Comparison of ENCODE assay signal across 14 cellular contexts in genomic region chr15:59369597-59369996, GRCh38. TPM values are rescaled to one million over a fixed set of nuclear protein-coding genes. Genes with fewer than 3 reads are reported as not detected.
DNase-seq lines count a peak whose midpoint lies in the region; ATAC-seq, FAIRE-seq and TF ChIP-seq lines count a peak whose summit lies in the region.
"Had no signal": no experiment of that assay in that cellular context is flagged by ENCODE, and none has a peak within 500 bp of the region (broad histone marks: within the 10 kb centered on the region; RNA-seq: fewer than 3 reads in every experiment).

No MANE protein-coding gene starts in this region.

- H3K4me3 ChIP-seq in A549, result peak overlapping the region; percentile 96
- no peak overlapping the region for H3K4me3 ChIP-seq in OCI-LY3 (ENCODE audit: low read length)
- H3K4me3 ChIP-seq in epithelial cell of esophagus (ENCODE audit: low read length), result no peak overlapping the region
- no peak overlapping the region for H3K4me3 ChIP-seq in neural progenitor cell
- H3K4me3 ChIP-seq: colonic mucosa had no signal

- H3K14ac ChIP-seq in H9 (ENCODE audit: insufficient read depth, low read length), result no peak overlapping the region

- peaks cover 2% of the 10 kb centered on the region for H3K36me3 ChIP-seq in OCI-LY3 (replicated peaks; ENCODE audit: low read depth, low read length)
- H3K36me3 ChIP-seq in neural progenitor cell, result no peaks in the 10 kb centered on the region
- H3K36me3 ChIP-seq: colonic mucosa had no signal

- H4K8ac ChIP-seq in H9 (replicated peaks; ENCODE audit: insufficient read length, low read depth, low read length), result no peak overlapping the region

- no peak overlapping the region for H2AK5ac ChIP-seq in H9 (ENCODE audit: insufficient read length, low read length)

- no peak for TF ChIP-seq RAD21 in A549 (conservative IDR thresholded peaks at IDR 0.05 in 1 of 2, IDR thresholded peaks at IDR 0.05 in 1 of 2)

- in situ Hi-C loops in GM13977 (cut with MboI; ENCODE audit: low pct_unique_long_range_greater_than_20kb, low sequenced_read_pairs, unreplicated experiment), result no loop called here

- H2BK15ac ChIP-seq in H9 (ENCODE audit: low read depth, low read length), result no peak overlapping the region

- H3K4me1 ChIP-seq in A549 (peaks cover 68% of the 10 kb centered on the region), OCI-LY3 (ENCODE audit: low read length) (peaks cover 34% of the 10 kb centered on the region), H9 (ENCODE audit: insufficient read depth, low read length) (no peaks in the 10 kb centered on the region), neural progenitor cell (peaks cover 6% of the 10 kb centered on the region)

- H3K18ac ChIP-seq in H9 (ENCODE audit: insufficient read length, low read depth, low read length), result no peak overlapping the region

- CTCF ChIA-PET in A549 (lab: Yijun Ruan, JAX), result interaction anchor here (1.1 to 1.7 kb wide), 4 partner anchors 9 to 85 kb away, joined by 3 to 5 read pairs (median 4); no protein-coding TSS in a partner anchor

- H4K5ac ChIP-seq in H9 (ENCODE audit: insufficient read length, low read depth, low read length), result no peak overlapping the region

- H3K9me3 ChIP-seq in A549 (no peaks in the 10 kb centered on the region), OCI-LY3 (ENCODE audit: insufficient read depth, low read length) (no peaks in the 10 kb centered on the region), H9 (ENCODE audit: control insufficient read depth, low read depth, low read length) (no peaks in the 10 kb centered on the region), neural progenitor cell (ENCODE audit: low read depth) (no peaks in the 10 kb centered on the region)
- H3K9me3 ChIP-seq: colonic mucosa had no signal

- H3K27ac Mint-ChIP-seq in H9, result no peak overlapping the region
- H3K27ac Mint-ChIP-seq in neural progenitor cell, result no peak overlapping the region
- H3K27ac Mint-ChIP-seq: activated naive CD8-positive, alpha-beta T cell treated with anti-CD3 and anti-CD28 coated beads, Interleukin-2, amount 10 ng/mL, durations not matched to agents 7 days and 5 days had no signal

- ATAC-seq in A549 (no peak), GM21381 (IDR thresholded peaks at IDR 0.05; ENCODE audit: unreplicated experiment) (no peak)

- H4K20me1 ChIP-seq in OCI-LY3 (ENCODE audit: insufficient read depth, low read length) (peaks cover 19% of the 10 kb centered on the region), H9 (ENCODE audit: control insufficient read depth, insufficient read depth, insufficient read length) (no peaks in the 10 kb centered on the region), neural progenitor cell (ENCODE audit: low read depth) (peaks cover 22% of the 10 kb centered on the region)

- no peak for TF ChIP-seq POLR2A in A549 (IDR thresholded peaks at IDR 0.05; ENCODE audit: low read length)

- peak overlapping the region; percentile 89 for H3K4me2 ChIP-seq in A549
- peak overlapping the region; percentile 31 for H3K4me2 ChIP-seq in OCI-LY3 (ENCODE audit: low read length)
- H3K4me2 ChIP-seq in H9 (ENCODE audit: insufficient read depth, insufficient read length, low read length), result no peak overlapping the region
- no peak overlapping the region for H3K4me2 ChIP-seq in neural progenitor cell

- H3K27me3 Mint-ChIP-seq in H9 (ENCODE audit: low read depth) (peaks cover 2% of the 10 kb centered on the region), neural progenitor cell (ENCODE audit: insufficient read depth, low read depth) (peaks cover 16% of the 10 kb centered on the region)

- H3K9me3 Mint-ChIP-seq in H9, result peaks cover 2 to 3% of the 10 kb centered on the region in 2 experiments; a peak in 4 of 5 replicates
- H3K9me3 Mint-ChIP-seq in neural progenitor cell, result peaks cover 2% of the 10 kb centered on the region
- H3K9me3 Mint-ChIP-seq: activated naive CD8-positive, alpha-beta T cell treated with anti-CD3 and anti-CD28 coated beads, Interleukin-2, amount 10 ng/mL, durations not matched to agents 7 days and 5 days had no signal

- no peak overlapping the region for H3T11ph ChIP-seq in H9 (ENCODE audit: low read length)

- H2BK120ac ChIP-seq in H9 (ENCODE audit: low read depth, low read length, poor library complexity, severe bottlenecking), result no peak overlapping the region

- DNase-seq in A549 (ENCODE audit: low read depth in 1 of 2, low spot score in 1 of 2) (no peak), GM13977 (ENCODE audit: low spot score) (peak; percentile 38), epithelial cell of esophagus (ENCODE audit: low read depth) (peak; percentile 68), H9 (no peak), neural progenitor cell (ENCODE audit: low spot score) (no peak), NCI-H510A (lab: John Stamatoyannopoulos, UW) (no peak)
- DNase-seq: activated naive CD8-positive, alpha-beta T cell treated with anti-CD3 and anti-CD28 coated beads, Interleukin-2, amount 10 ng/mL, durations not matched to agents 7 days and 5 days; colonic mucosa; H7; NCI-H1436 treated with DMSO at 0.1 percent for 48 hours; stimulated activated CD8-positive, alpha-beta memory T cell treated with anti-CD3 and anti-CD28 coated beads, Interleukin-4, amount 100 ng/mL, for 48 hours had no signal

- 62% methylated on average over 2 of the region's 2 CpGs for WGBS in A549 (ENCODE audit: missing lambda C conversion rate)
- WGBS in H9 (ENCODE audit: extremely low coverage, insufficient read length, low lambda C conversion rate), result no CpG with 5 or more reads among the region's 2 CpGs

- H3K27me3 ChIP-seq in OCI-LY3 (ENCODE audit: low read depth, low read length) (peaks cover 21% of the 10 kb centered on the region), H9 (ENCODE audit: insufficient read depth, low read length) (no peaks in the 10 kb centered on the region; the same call in 1 of the 2 replicates), neural progenitor cell (peaks cover 15% of the 10 kb centered on the region)
- H3K27me3 ChIP-seq: colonic mucosa had no signal

- H3K56ac ChIP-seq in H9 (ENCODE audit: insufficient read length, low read depth, low read length), result no peak overlapping the region

- TF ChIP-seq CTCF in A549 (IDR thresholded peaks at IDR 0.05), result no peak
- TF ChIP-seq CTCF in GM13977 (IDR thresholded peaks at IDR 0.05; ENCODE audit: extremely low read depth, insufficient read depth, missing control alignments), result no peak
- TF ChIP-seq CTCF in OCI-LY3 (IDR thresholded peaks at IDR 0.05; ENCODE audit: low read depth, low read length), result no peak
- no peak for TF ChIP-seq CTCF in epithelial cell of esophagus (IDR thresholded peaks at IDR 0.05; ENCODE audit: insufficient read depth, low read depth, low read length, missing control alignments)
- no peak for TF ChIP-seq CTCF in H9 (conservative IDR thresholded peaks at IDR 0.05)
- no peak for TF ChIP-seq CTCF in neural progenitor cell (IDR thresholded peaks at IDR 0.05)

- no peak overlapping the region for H2BK20ac ChIP-seq in H9 (ENCODE audit: low read depth, low read length, poor library complexity, severe bottlenecking)

- H3F3A ChIP-seq in neural progenitor cell (ENCODE audit: low read depth), result peaks cover 6% of the 10 kb centered on the region

- H3K23me2 ChIP-seq in H9 (ENCODE audit: insufficient read length, low read depth, low read length, poor library complexity, severe bottlenecking), result peaks cover 15% of the 10 kb centered on the region

- H2AFZ ChIP-seq in OCI-LY3 (ENCODE audit: low read depth, low read length) (no peak overlapping the region), H9 (ENCODE audit: low read length) (no peak overlapping the region), neural progenitor cell (replicated peaks) (no peak overlapping the region)

- H3K9ac ChIP-seq in OCI-LY3 (ENCODE audit: low read length), result no peak overlapping the region
- no peak overlapping the region for H3K9ac ChIP-seq in H9 (ENCODE audit: extremely low read depth, insufficient read length, low read length)
- H3K9ac ChIP-seq in neural progenitor cell, result no peak overlapping the region

- peaks cover 6% of the 10 kb centered on the region for H3K79me1 ChIP-seq in H9 (ENCODE audit: insufficient read depth, low read depth, low read length, poor library complexity, severe bottlenecking)

- H3K4me3 Mint-ChIP-seq in H9, result no peak overlapping the region
- H3K4me3 Mint-ChIP-seq in neural progenitor cell, result no peak overlapping the region

- peak overlapping the region; percentile 91 to 92 for H3K27ac ChIP-seq in A549
- no peak overlapping the region for H3K27ac ChIP-seq in OCI-LY3 (ENCODE audit: low read length)
- H3K27ac ChIP-seq in H9 (ENCODE audit: insufficient read length, low read depth, low read length), result no peak overlapping the region
- no peak overlapping the region for H3K27ac ChIP-seq in neural progenitor cell
- H3K27ac ChIP-seq: colonic mucosa, VCaP had no signal

- no peak for FAIRE-seq in A549 (lab: Jason Lieb, UNC)

- peaks cover 29% of the 10 kb centered on the region for H3K79me2 ChIP-seq in OCI-LY3 (ENCODE audit: low read length)
- H3K79me2 ChIP-seq in H9 (ENCODE audit: insufficient read depth, low read length), result peaks cover 9% of the 10 kb centered on the region; the same call in 1 of the 2 replicates
- H3K79me2 ChIP-seq in neural progenitor cell (ENCODE audit: low read depth), result peaks cover 34% of the 10 kb centered on the region

- H4K91ac ChIP-seq in H9 (ENCODE audit: insufficient read length, low read depth, low read length), result no peak overlapping the region

- H2BK5ac ChIP-seq in H9 (ENCODE audit: insufficient read length, low read length), result no peak overlapping the region

- no peak overlapping the region for H3K23ac ChIP-seq in H9 (ENCODE audit: insufficient read length, low read depth, low read length)

- H3K36me3 Mint-ChIP-seq in H9 (ENCODE audit: insufficient read depth in 1 of 3, low read depth in 3 of 3), result peaks cover 2 to 26% (median 9%) of the 10 kb centered on the region in 3 experiments; a peak in 6 of 7 replicates
- no peaks in the 10 kb centered on the region for H3K36me3 Mint-ChIP-seq in neural progenitor cell

- POLR2A ChIA-PET in A549 (lab: Yijun Ruan, JAX), result no interaction called here

- TF ChIP-seq EP300 in A549 (IDR thresholded peaks at IDR 0.05), result no peak

- H2BK12ac ChIP-seq in H9 (ENCODE audit: insufficient read length, low read depth, low read length), result no peak overlapping the region

- H3K4me1 Mint-ChIP-seq in H9, result peaks cover 24 to 39% of the 10 kb centered on the region in 2 experiments
- H3K4me1 Mint-ChIP-seq in neural progenitor cell, result peaks cover 8% of the 10 kb centered on the region

- H3K4ac ChIP-seq in H9 (ENCODE audit: low read depth, low read length), result no peak overlapping the region

TF ChIP-seq in A549, 52 proteins besides CTCF, POLR2A, EP300 and RAD21 (continues in another document):
- TF ChIP-seq MAX (IDR thresholded peaks at IDR 0.05), result 0 out of 2 replicates have a peak, but pooled peaks have one; percentile 5

RNA-seq across cellular contexts. Expression of gene MYO1E, which starts 3.1 kb away (rescaled TPM):
- polyA plus RNA-seq in A549 (2011; rRNA removed) (451 and 497 TPM in 2 replicates), A549 (2017; fragmentation: RNase III; extraction: RNeasy Plus Mini Kit Qiagen cat#74134 plus additional on column Dnase treatment) (168 to 202 TPM (median 181 TPM) in 3 replicates)
- 76.7 and 101 TPM in 2 replicates for polyA plus RNA-seq in A549 (2012; cell fraction: cytosol; rRNA removed)
- 251 and 264 TPM in 2 replicates for polyA plus RNA-seq in A549 (2012; cell fraction: nucleus; rRNA removed)
- 285 and 317 TPM in 2 replicates for polyA minus RNA-seq in A549 (2011; rRNA and poly(A)+ RNA removed)
- total RNA-seq in H9 (2021) (235 and 249 TPM in 2 replicates), neural progenitor cell (ENCODE audit: low replicate concordance) (39.9 and 49.7 TPM in 2 replicates)

Comparison
In these comparisons a context has a peak if more than half of its experiments do, and no peak if none do; other contexts are left out.
1. DNase-seq: peak in GM13977 (single experiment) and epithelial cell of esophagus (single experiment); none in A549 (0 of 2), H9 (single experiment), neural progenitor cell (single experiment) and NCI-H510A (single experiment).
2. H3K27ac ChIP-seq: peak in A549 (2 of 2); none in OCI-LY3 (single experiment), H9 (single experiment) and neural progenitor cell (single experiment).
3. H3K4me2 ChIP-seq: peak in A549 (single experiment) and OCI-LY3 (single experiment); none in H9 (single experiment) and neural progenitor cell (single experiment).